In genomic region chr13:101492251-101492910, GRCh38 we compare ENCODE assay signal across 1 cellular context.
TF ChIP-seq lines count a peak whose summit lies in the region.

No MANE protein-coding gene starts in this region.

TF ChIP-seq in endothelial cell of umbilical vein, 7 proteins besides CTCF, POLR2A, EP300 and RAD21:
- TF ChIP-seq MYC (IDR thresholded peaks at IDR 0.05; ENCODE audit: low read depth, low read length), result no peak
- TF ChIP-seq POLR2AphosphoS5 (IDR thresholded peaks at IDR 0.05; ENCODE audit: insufficient read depth, low read depth, low read length), result peak; percentile 37
